Comparison of ENCODE assay signal across 16 cellular contexts in genomic region chr5:139232161-139232724, GRCh38. TPM values are rescaled to one million over a fixed set of nuclear protein-coding genes. Genes with fewer than 3 reads are reported as not detected.
A peak's percentile ranks its signal among the peaks of the same experiment; 100 is the strongest.
DNase-seq lines count a peak whose midpoint lies in the region; ATAC-seq and TF ChIP-seq lines count a peak whose summit lies in the region.
"Had no signal": no experiment of that assay in that cellular context is flagged by ENCODE, and none has a peak within 500 bp of the region (broad histone marks: within the 10 kb centered on the region; RNA-seq: fewer than 3 reads in every experiment).

No MANE protein-coding gene starts in this region.

- peaks cover 5% of the 10 kb centered on the region for H3K4me1 Mint-ChIP-seq in MCF 10A (ENCODE audit: insufficient read depth, unreplicated experiment)

- no peak for TF ChIP-seq EP300 in esophagus muscularis mucosa (IDR thresholded peaks at IDR 0.05)

- no peaks in the 10 kb centered on the region for H3K27me3 Mint-ChIP-seq in MCF 10A (ENCODE audit: insufficient read depth, unreplicated experiment)

- intact Hi-C loops in MCF 10A (cut with micrococcal nuclease) (no loop called here), breast epithelium (cut with DNase I; ENCODE audit: low total_unique reads) (no loop called here), esophagus muscularis mucosa (cut with DNase I) (no loop called here), gastrocnemius medialis (cut with DNase I; ENCODE audit: low total_unique reads) (no loop called here)

- CTCF ChIA-PET in MCF 10A (lab: Yijun Ruan, JAX): interaction anchor here (0.6 to 0.9 kb wide), 9 partner anchors 12 to 653 kb away, joined by 3 to 5 read pairs (median 3); partner anchors contain the start of gene SIL1

- POLR2A ChIA-PET in MCF 10A (lab: Yijun Ruan, JAX): interaction anchor here (0.5 to 2.9 kb wide), 14 partner anchors 13 to 665 kb away, joined by 3 to 19 read pairs (median 4); partner anchors contain the start of genes LRRTM2 and SIL1

- BruUV-seq in MCF 10A (replicated peaks; lab: Mats Ljungman, UMichigan): no TSS peak

- peaks cover 7% of the 10 kb centered on the region for H3K36me3 Mint-ChIP-seq in MCF 10A (ENCODE audit: insufficient read depth, unreplicated experiment)

- H3K9me3 ChIP-seq in breast epithelium (no peaks in the 10 kb centered on the region), esophagus muscularis mucosa (no peaks in the 10 kb centered on the region), gastrocnemius medialis (no peaks in the 10 kb centered on the region)
- H3K9me3 ChIP-seq: body of pancreas, ovary had no signal

- no peaks in the 10 kb centered on the region for H3K4me1 ChIP-seq in breast epithelium
- no peaks in the 10 kb centered on the region for H3K4me1 ChIP-seq in esophagus muscularis mucosa
- no peaks in the 10 kb centered on the region for H3K4me1 ChIP-seq in gastrocnemius medialis
- H3K4me1 ChIP-seq: body of pancreas had no signal

- ATAC-seq in HG03354 (IDR thresholded peaks at IDR 0.05; ENCODE audit: poor library complexity, severe bottlenecking, unreplicated experiment) (no peak), GM21723 (IDR thresholded peaks at IDR 0.05; ENCODE audit: unreplicated experiment) (no peak), gastrocnemius medialis (no peak)
- ATAC-seq: body of pancreas had no signal

- TF ChIP-seq CTCF in MCF 10A (IDR thresholded peaks at IDR 0.05; ENCODE audit: unreplicated experiment) (no peak), breast epithelium (IDR thresholded peaks at IDR 0.05) (no peak), epithelial cell of esophagus (IDR thresholded peaks at IDR 0.05; ENCODE audit: insufficient read depth, low read depth, low read length, missing control alignments) (no peak), esophagus muscularis mucosa (IDR thresholded peaks at IDR 0.05) (no peak), gastrocnemius medialis (IDR thresholded peaks at IDR 0.05 in 4 of 5, conservative IDR thresholded peaks at IDR 0.05 in 1 of 5) (no peak)

- peak overlapping the region; percentile 61 for H3K27ac Mint-ChIP-seq in MCF 10A (ENCODE audit: low read depth, unreplicated experiment)

- no peak overlapping the region for H3K27ac ChIP-seq in breast epithelium
- no peak overlapping the region for H3K27ac ChIP-seq in esophagus muscularis mucosa (replicated peaks in 1 of 4)
- H3K27ac ChIP-seq in gastrocnemius medialis: no peak overlapping the region
- H3K27ac ChIP-seq: body of pancreas, ovary had no signal

- DNase-seq in MCF 10A (ENCODE audit: unreplicated experiment) (peak; percentile 84), breast epithelium (ENCODE audit: low spot score in 2 of 2) (no peak), OCI-M1 (lab: John Stamatoyannopoulos, UW) (peak; percentile 92), epithelial cell of esophagus (ENCODE audit: low read depth) (peak; percentile 99), esophagus muscularis mucosa (ENCODE audit: extremely low spot score) (no peak), gastrocnemius medialis (no peak)
- DNase-seq: activated gamma-delta T cell treated with Interleukin-2 at 50 U/mL for 16 hours; body of pancreas; effector memory CD4-positive, alpha-beta T cell; head of caudate nucleus; NCI-H510A; ovary; small intestine; T1000 had no signal

- in situ Hi-C loops in gastrocnemius medialis (cut with MboI; ENCODE audit: low sequenced_read_pairs in 4 of 4): no loop called here

- 95% methylated on average over 6 of the region's 6 CpGs for WGBS in esophagus muscularis mucosa

- H3K4me3 Mint-ChIP-seq in MCF 10A (ENCODE audit: unreplicated experiment): no peak overlapping the region

- TF ChIP-seq POLR2A in breast epithelium (IDR thresholded peaks at IDR 0.05) (no peak), esophagus muscularis mucosa (IDR thresholded peaks at IDR 0.05; ENCODE audit: low read depth) (no peak), gastrocnemius medialis (IDR thresholded peaks at IDR 0.05) (no peak)

- no peaks in the 10 kb centered on the region for H3K9me3 Mint-ChIP-seq in MCF 10A (ENCODE audit: unreplicated experiment)

- H3K36me3 ChIP-seq in breast epithelium (no peaks in the 10 kb centered on the region), esophagus muscularis mucosa (no peaks in the 10 kb centered on the region), gastrocnemius medialis (no peaks in the 10 kb centered on the region)
- H3K36me3 ChIP-seq: ovary had no signal

- H3K27me3 ChIP-seq in breast epithelium (no peaks in the 10 kb centered on the region), esophagus muscularis mucosa (no peaks in the 10 kb centered on the region), gastrocnemius medialis (no peaks in the 10 kb centered on the region)
- H3K27me3 ChIP-seq: body of pancreas, ovary had no signal

- H3K4me3 ChIP-seq in breast epithelium: no peak overlapping the region
- no peak overlapping the region for H3K4me3 ChIP-seq in epithelial cell of esophagus (ENCODE audit: low read length)
- H3K4me3 ChIP-seq in esophagus muscularis mucosa: no peak overlapping the region
- no peak overlapping the region for H3K4me3 ChIP-seq in gastrocnemius medialis
- H3K4me3 ChIP-seq: body of pancreas, ovary had no signal

RNA-seq across cellular contexts. Expression of gene SIL1, which starts 34.1 kb away (rescaled TPM):
- total RNA-seq in MCF 10A (2022) (114 and 175 TPM in 2 replicates), breast epithelium (10 to 100 TPM; 29.9 to 63.9 (median 48.2) TPM), esophagus muscularis mucosa (10 to 100 TPM; 20.3 to 39.2 (median 29.1) TPM), gastrocnemius medialis (10 to 100 TPM; 36.6 to 52.6 (median 48.2) TPM)

Comparison
In these comparisons a context has a peak if more than half of its experiments do, and no peak if none do; other contexts are left out.
1. DNase-seq: peak in MCF 10A (single experiment), OCI-M1 (single experiment) and epithelial cell of esophagus (single experiment); none in breast epithelium (0 of 2), esophagus muscularis mucosa (single experiment) and gastrocnemius medialis (0 of 2).